Comparison of ENCODE assay signal across 1 cellular context in the genomic region with DNA sequence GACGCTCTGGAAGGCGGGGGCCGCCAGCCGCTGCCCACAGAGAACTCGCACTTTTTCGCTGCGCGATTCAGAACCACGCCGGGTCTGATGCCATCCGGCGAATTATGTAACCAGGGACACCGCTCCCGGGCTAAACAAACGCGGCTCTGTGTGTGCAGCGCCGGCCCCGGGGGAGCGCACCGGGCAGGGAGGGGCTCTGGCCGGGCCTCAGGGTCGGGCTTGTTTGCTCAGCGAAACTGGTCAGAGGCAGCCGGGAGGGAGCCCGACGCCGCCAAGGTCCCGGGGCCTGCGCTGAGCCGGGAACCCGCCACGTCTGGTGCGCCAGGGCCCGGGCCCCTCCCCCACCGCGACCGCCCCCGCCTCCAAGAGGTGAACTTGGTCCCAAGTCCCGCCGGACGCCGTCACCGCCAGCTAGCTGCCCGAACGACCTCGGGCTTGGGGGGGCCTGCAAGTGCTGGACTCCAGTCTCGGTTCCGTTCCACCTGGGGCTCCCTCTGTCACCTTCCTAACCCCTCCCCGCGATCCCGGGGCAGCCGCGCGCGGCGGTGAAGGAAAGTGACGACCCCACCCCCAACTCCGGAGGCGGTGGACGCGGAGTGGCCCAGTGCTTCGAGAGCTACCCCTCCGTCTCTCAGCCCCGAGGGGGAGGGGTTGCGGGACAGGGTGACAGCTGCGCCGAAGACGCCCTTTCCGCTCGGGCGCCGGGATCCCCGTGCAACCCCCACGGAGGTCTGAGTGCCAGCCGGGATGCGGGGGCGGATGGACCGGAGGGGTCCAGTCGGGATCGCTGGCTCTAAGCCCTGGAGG.
TF ChIP-seq lines count a peak whose summit lies in the region.

No MANE protein-coding gene starts in this region.

TF ChIP-seq in HEK293, 187 proteins besides CTCF, POLR2A, EP300 and RAD21 (continued from another document and continues in another):
- TF ChIP-seq, protein P1, sequence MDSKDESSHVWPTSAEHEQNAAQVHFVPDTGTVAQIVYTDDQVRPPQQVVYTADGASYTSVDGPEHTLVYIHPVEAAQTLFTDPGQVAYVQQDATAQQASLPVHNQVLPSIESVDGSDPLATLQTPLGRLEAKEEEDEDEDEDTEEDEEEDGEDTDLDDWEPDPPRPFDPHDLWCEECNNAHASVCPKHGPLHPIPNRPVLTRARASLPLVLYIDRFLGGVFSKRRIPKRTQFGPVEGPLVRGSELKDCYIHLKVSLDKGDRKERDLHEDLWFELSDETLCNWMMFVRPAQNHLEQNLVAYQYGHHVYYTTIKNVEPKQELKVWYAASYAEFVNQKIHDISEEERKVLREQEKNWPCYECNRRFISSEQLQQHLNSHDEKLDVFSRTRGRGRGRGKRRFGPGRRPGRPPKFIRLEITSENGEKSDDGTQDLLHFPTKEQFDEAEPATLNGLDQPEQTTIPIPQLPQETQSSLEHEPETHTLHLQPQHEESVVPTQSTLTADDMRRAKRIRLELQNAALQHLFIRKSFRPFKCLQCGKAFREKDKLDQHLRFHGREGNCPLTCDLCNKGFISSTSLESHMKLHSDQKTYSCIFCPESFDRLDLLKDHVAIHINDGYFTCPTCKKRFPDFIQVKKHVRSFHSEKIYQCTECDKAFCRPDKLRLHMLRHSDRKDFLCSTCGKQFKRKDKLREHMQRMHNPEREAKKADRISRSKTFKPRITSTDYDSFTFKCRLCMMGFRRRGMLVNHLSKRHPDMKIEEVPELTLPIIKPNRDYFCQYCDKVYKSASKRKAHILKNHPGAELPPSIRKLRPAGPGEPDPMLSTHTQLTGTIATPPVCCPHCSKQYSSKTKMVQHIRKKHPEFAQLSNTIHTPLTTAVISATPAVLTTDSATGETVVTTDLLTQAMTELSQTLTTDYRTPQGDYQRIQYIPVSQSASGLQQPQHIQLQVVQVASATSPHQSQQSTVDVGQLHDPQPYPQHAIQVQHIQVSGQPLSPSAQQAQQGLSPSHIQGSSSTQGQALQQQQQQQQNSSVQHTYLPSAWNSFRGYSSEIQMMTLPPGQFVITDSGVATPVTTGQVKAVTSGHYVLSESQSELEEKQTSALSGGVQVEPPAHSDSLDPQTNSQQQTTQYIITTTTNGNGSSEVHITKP (tag by site-specific recombination; IDR thresholded peaks at IDR 0.05), result 0 out of 2 replicates have a peak, but pooled peaks have one; percentile 23
- peak; percentile 54 for TF ChIP-seq ZNF394 (tag by site-specific recombination; IDR thresholded peaks at IDR 0.05; ENCODE audit: borderline replicate concordance)
- peak; percentile 57; the same call in 1 of the 2 replicates for TF ChIP-seq ZBTB7A (tag by site-specific recombination; IDR thresholded peaks at IDR 0.05; ENCODE audit: low read depth)
- no peak for TF ChIP-seq ZNF214 (tag by site-specific recombination; IDR thresholded peaks at IDR 0.05; ENCODE audit: borderline replicate concordance)
- TF ChIP-seq, protein P2, sequence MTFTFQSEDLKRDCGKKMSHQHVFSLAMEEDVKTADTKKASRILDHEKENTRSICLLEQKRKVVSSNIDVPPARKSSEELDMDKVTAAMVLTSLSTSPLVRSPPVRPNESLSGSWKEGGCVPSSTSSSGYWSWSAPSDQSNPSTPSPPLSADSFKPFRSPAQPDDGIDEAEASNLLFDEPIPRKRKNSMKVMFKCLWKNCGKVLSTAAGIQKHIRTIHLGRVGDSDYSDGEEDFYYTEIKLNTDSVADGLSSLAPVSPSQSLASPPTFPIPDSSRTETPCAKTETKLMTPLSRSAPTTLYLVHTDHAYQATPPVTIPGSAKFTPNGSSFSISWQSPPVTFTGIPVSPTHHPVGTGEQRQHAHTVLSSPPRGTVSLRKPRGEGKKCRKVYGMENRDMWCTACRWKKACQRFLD (tag by site-specific recombination; IDR thresholded peaks at IDR 0.05), result no peak
- peak; percentile 19; the same call in 1 of the 2 replicates for TF ChIP-seq ZNF561 (tag by site-specific recombination; IDR thresholded peaks at IDR 0.05; ENCODE audit: borderline replicate concordance)
- peak; percentile 78 for TF ChIP-seq ZBTB20 (tag by site-specific recombination; IDR thresholded peaks at IDR 0.05)
- no peak for TF ChIP-seq TCF7L2 (IDR thresholded peaks at IDR 0.05; ENCODE audit: borderline replicate concordance, low read depth, low read length)
- TF ChIP-seq, protein P3, sequence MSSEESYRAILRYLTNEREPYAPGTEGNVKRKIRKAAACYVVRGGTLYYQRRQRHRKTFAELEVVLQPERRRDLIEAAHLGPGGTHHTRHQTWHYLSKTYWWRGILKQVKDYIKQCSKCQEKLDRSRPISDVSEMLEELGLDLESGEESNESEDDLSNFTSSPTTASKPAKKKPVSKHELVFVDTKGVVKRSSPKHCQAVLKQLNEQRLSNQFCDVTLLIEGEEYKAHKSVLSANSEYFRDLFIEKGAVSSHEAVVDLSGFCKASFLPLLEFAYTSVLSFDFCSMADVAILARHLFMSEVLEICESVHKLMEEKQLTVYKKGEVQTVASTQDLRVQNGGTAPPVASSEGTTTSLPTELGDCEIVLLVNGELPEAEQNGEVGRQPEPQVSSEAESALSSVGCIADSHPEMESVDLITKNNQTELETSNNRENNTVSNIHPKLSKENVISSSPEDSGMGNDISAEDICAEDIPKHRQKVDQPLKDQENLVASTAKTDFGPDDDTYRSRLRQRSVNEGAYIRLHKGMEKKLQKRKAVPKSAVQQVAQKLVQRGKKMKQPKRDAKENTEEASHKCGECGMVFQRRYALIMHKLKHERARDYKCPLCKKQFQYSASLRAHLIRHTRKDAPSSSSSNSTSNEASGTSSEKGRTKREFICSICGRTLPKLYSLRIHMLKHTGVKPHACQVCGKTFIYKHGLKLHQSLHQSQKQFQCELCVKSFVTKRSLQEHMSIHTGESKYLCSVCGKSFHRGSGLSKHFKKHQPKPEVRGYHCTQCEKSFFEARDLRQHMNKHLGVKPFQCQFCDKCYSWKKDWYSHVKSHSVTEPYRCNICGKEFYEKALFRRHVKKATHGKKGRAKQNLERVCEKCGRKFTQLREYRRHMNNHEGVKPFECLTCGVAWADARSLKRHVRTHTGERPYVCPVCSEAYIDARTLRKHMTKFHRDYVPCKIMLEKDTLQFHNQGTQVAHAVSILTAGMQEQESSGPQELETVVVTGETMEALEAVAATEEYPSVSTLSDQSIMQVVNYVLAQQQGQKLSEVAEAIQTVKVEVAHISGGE (tag by site-specific recombination; conservative IDR thresholded peaks at IDR 0.05; ENCODE audit: low read depth), result peak; percentile 23; the same call in 1 of the 2 replicates
- TF ChIP-seq ZNF777 (tag by site-specific recombination; IDR thresholded peaks at IDR 0.05; ENCODE audit: borderline replicate concordance), result no peak
- no peak for TF ChIP-seq ZNF211 (tag by site-specific recombination; IDR thresholded peaks at IDR 0.05; ENCODE audit: low read depth)
- TF ChIP-seq MZF1 (tag by site-specific recombination; IDR thresholded peaks at IDR 0.05; ENCODE audit: borderline replicate concordance), result no peak
- TF ChIP-seq SALL2 (tag by site-specific recombination; IDR thresholded peaks at IDR 0.05; ENCODE audit: borderline replicate concordance), result no peak
- no peak for TF ChIP-seq ZNF223 (tag by site-specific recombination; IDR thresholded peaks at IDR 0.05)
- TF ChIP-seq, protein P4, sequence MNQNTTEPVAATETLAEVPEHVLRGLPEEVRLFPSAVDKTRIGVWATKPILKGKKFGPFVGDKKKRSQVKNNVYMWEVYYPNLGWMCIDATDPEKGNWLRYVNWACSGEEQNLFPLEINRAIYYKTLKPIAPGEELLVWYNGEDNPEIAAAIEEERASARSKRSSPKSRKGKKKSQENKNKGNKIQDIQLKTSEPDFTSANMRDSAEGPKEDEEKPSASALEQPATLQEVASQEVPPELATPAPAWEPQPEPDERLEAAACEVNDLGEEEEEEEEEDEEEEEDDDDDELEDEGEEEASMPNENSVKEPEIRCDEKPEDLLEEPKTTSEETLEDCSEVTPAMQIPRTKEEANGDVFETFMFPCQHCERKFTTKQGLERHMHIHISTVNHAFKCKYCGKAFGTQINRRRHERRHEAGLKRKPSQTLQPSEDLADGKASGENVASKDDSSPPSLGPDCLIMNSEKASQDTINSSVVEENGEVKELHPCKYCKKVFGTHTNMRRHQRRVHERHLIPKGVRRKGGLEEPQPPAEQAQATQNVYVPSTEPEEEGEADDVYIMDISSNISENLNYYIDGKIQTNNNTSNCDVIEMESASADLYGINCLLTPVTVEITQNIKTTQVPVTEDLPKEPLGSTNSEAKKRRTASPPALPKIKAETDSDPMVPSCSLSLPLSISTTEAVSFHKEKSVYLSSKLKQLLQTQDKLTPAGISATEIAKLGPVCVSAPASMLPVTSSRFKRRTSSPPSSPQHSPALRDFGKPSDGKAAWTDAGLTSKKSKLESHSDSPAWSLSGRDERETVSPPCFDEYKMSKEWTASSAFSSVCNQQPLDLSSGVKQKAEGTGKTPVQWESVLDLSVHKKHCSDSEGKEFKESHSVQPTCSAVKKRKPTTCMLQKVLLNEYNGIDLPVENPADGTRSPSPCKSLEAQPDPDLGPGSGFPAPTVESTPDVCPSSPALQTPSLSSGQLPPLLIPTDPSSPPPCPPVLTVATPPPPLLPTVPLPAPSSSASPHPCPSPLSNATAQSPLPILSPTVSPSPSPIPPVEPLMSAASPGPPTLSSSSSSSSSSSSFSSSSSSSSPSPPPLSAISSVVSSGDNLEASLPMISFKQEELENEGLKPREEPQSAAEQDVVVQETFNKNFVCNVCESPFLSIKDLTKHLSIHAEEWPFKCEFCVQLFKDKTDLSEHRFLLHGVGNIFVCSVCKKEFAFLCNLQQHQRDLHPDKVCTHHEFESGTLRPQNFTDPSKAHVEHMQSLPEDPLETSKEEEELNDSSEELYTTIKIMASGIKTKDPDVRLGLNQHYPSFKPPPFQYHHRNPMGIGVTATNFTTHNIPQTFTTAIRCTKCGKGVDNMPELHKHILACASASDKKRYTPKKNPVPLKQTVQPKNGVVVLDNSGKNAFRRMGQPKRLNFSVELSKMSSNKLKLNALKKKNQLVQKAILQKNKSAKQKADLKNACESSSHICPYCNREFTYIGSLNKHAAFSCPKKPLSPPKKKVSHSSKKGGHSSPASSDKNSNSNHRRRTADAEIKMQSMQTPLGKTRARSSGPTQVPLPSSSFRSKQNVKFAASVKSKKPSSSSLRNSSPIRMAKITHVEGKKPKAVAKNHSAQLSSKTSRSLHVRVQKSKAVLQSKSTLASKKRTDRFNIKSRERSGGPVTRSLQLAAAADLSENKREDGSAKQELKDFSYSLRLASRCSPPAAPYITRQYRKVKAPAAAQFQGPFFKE (tag by site-specific recombination; IDR thresholded peaks at IDR 0.05; ENCODE audit: borderline replicate concordance), result 0 out of 2 replicates have a peak, but pooled peaks have one; percentile 52
- TF ChIP-seq ZNF548 (tag by site-specific recombination; IDR thresholded peaks at IDR 0.05), result no peak
- TF ChIP-seq ZNF302 (tag by site-specific recombination; IDR thresholded peaks at IDR 0.05; ENCODE audit: low read depth), result no peak
- peak; percentile 74; the same call in 1 of the 2 replicates for TF ChIP-seq EGR2 (tag by site-specific recombination; IDR thresholded peaks at IDR 0.05; ENCODE audit: low read depth)
- TF ChIP-seq ZNF121 (tag by site-specific recombination; IDR thresholded peaks at IDR 0.05), result no peak
- peak; percentile 80 for TF ChIP-seq SP2 (tag by site-specific recombination; IDR thresholded peaks at IDR 0.05)
- no peak for TF ChIP-seq ZNF624 (tag by site-specific recombination; IDR thresholded peaks at IDR 0.05)
- TF ChIP-seq ZNF843 (tag by site-specific recombination; IDR thresholded peaks at IDR 0.05), result no peak
- no peak for TF ChIP-seq ZNF311 (tag by site-specific recombination; IDR thresholded peaks at IDR 0.05; ENCODE audit: borderline replicate concordance)
- TF ChIP-seq ZNF155 (tag by site-specific recombination; IDR thresholded peaks at IDR 0.05), result no peak
- TF ChIP-seq SP7 (tag by site-specific recombination; IDR thresholded peaks at IDR 0.05), result no peak; the same call in 1 of the 2 replicates
- TF ChIP-seq ZBTB8A (tag by site-specific recombination; IDR thresholded peaks at IDR 0.05), result no peak; the same call in 1 of the 2 replicates
- TF ChIP-seq BCL11A (tag by site-specific recombination; IDR thresholded peaks at IDR 0.05; ENCODE audit: low read depth), result no peak
- TF ChIP-seq, protein P5, sequence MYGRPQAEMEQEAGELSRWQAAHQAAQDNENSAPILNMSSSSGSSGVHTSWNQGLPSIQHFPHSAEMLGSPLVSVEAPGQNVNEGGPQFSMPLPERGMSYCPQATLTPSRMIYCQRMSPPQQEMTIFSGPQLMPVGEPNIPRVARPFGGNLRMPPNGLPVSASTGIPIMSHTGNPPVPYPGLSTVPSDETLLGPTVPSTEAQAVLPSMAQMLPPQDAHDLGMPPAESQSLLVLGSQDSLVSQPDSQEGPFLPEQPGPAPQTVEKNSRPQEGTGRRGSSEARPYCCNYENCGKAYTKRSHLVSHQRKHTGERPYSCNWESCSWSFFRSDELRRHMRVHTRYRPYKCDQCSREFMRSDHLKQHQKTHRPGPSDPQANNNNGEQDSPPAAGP (tag by site-specific recombination; IDR thresholded peaks at IDR 0.05), result no peak; the same call in 1 of the 2 replicates
- TF ChIP-seq ZEB2 (tag by site-specific recombination; IDR thresholded peaks at IDR 0.05), result peak; percentile 84
- TF ChIP-seq, protein P6, sequence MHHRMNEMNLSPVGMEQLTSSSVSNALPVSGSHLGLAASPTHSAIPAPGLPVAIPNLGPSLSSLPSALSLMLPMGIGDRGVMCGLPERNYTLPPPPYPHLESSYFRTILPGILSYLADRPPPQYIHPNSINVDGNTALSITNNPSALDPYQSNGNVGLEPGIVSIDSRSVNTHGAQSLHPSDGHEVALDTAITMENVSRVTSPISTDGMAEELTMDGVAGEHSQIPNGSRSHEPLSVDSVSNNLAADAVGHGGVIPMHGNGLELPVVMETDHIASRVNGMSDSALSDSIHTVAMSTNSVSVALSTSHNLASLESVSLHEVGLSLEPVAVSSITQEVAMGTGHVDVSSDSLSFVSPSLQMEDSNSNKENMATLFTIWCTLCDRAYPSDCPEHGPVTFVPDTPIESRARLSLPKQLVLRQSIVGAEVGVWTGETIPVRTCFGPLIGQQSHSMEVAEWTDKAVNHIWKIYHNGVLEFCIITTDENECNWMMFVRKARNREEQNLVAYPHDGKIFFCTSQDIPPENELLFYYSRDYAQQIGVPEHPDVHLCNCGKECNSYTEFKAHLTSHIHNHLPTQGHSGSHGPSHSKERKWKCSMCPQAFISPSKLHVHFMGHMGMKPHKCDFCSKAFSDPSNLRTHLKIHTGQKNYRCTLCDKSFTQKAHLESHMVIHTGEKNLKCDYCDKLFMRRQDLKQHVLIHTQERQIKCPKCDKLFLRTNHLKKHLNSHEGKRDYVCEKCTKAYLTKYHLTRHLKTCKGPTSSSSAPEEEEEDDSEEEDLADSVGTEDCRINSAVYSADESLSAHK (tag by site-specific recombination; IDR thresholded peaks at IDR 0.05), result peak; percentile 65
- peak; percentile 30; the same call in 1 of the 2 replicates for TF ChIP-seq ZNF629 (tag by site-specific recombination; IDR thresholded peaks at IDR 0.05)
- TF ChIP-seq, protein P7, sequence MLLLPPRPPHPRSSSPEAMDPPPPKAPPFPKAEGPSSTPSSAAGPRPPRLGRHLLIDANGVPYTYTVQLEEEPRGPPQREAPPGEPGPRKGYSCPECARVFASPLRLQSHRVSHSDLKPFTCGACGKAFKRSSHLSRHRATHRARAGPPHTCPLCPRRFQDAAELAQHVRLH (tag by site-specific recombination; IDR thresholded peaks at IDR 0.05), result peak; percentile 8; the same call in 1 of the 2 replicates
- no peak for TF ChIP-seq ZNF404 (tag by site-specific recombination; IDR thresholded peaks at IDR 0.05)
- TF ChIP-seq BCL11B (tag by site-specific recombination; IDR thresholded peaks at IDR 0.05; ENCODE audit: low read depth), result peak; percentile 53; the same call in 1 of the 2 replicates
- TF ChIP-seq ZFHX2 (tag by site-specific recombination; conservative IDR thresholded peaks at IDR 0.05), result peak; percentile 77
- peak; percentile 84 for TF ChIP-seq KLF9 (tag by site-specific recombination; IDR thresholded peaks at IDR 0.05; ENCODE audit: low read depth)
- peak; percentile 50; the same call in 1 of the 2 replicates for TF ChIP-seq KLF7 (tag by site-specific recombination; IDR thresholded peaks at IDR 0.05; ENCODE audit: borderline replicate concordance)
- TF ChIP-seq ZBTB21 (tag by site-specific recombination; IDR thresholded peaks at IDR 0.05), result no peak
- peak; percentile 79 for TF ChIP-seq SP3 (tag by site-specific recombination; IDR thresholded peaks at IDR 0.05)
